Comparison of ENCODE assay signal across 12 cellular contexts in the genomic region with DNA sequence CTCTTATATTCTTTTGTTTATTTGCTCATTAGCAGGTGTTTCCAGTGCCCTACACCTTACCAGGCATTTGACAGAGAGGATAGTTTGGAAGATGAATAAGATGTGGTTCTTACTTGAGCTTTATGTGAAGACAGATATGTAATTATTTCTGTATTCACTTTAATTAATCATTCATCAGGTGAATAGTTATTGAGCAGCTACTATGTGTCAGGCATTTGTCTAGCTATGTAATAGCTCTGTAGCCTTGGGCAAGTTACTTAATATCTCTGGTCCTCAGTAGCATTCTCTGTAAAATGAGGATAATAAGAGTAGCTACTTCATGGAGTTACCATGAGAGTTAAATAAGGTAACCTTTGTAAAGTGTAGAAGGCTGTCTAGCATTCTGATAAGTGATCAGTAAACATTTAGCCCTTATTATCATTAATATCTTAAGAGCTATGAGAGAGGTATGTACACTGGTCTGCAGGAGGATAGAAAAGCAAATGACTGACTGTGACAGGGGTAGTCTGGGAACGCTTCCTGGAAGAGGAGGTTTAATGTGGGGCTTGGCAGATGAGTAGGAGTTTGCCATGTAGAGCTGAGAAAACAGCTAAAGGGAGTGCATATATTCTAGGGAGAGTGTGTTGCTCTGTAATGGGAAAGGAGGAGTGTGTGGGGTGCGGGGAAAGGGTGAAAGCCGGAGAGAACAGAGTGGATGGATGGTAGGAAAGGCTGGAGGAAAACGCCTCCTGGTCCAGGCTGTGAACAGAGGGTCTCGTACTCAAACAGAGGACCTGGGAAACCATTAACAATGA. TPM values are rescaled to one million over a fixed set of nuclear protein-coding genes. Genes with fewer than 3 reads are reported as not detected.
DNase-seq lines count a peak whose midpoint lies in the region; ATAC-seq, FAIRE-seq and TF ChIP-seq lines count a peak whose summit lies in the region.
"Had no signal": no experiment of that assay in that cellular context is flagged by ENCODE, and none has a peak within 500 bp of the region (broad histone marks: within the 10 kb centered on the region; RNA-seq: fewer than 3 reads in every experiment).

No MANE protein-coding gene starts in this region.

- H3K79me2 ChIP-seq in PC-3 (ENCODE audit: low read length): peaks cover 66% of the 10 kb centered on the region
- peaks cover 36% of the 10 kb centered on the region for H3K79me2 ChIP-seq in endothelial cell of umbilical vein (ENCODE audit: control insufficient read depth, insufficient read depth, low read length)

- H3K36me3 Mint-ChIP-seq in CD8-positive, alpha-beta memory T cell: peaks cover 2 to 11% (median 5%) of the 10 kb centered on the region in 3 donors

- intact Hi-C loops in PC-3 (cut with micrococcal nuclease): no loop called here
- intact Hi-C loops in endothelial cell of umbilical vein (cut with micrococcal nuclease): loop anchor here (1.0 to 2.0 kb wide), 5 partner anchors 16 to 118 kb away; no protein-coding TSS in a partner anchor
- intact Hi-C loops in thyroid gland (cut with DNase I): no loop called here
- intact Hi-C loops in sciatic nerve (cut with DNase I): no loop called here

- peak overlapping the region in 5 of 8 donors; percentile 3 to 57 (median 48) for H3K27ac Mint-ChIP-seq in CD8-positive, alpha-beta memory T cell

- H3K9me3 ChIP-seq in CD8-positive, alpha-beta memory T cell (ENCODE audit: low read length): no peaks in the 10 kb centered on the region
- no peaks in the 10 kb centered on the region for H3K9me3 ChIP-seq in PC-3 (ENCODE audit: low read length)
- H3K9me3 ChIP-seq in endothelial cell of umbilical vein (replicated peaks; ENCODE audit: control insufficient read depth, insufficient read depth, low read length): no peaks in the 10 kb centered on the region
- H3K9me3 ChIP-seq in thyroid gland: no peaks in the 10 kb centered on the region
- H3K9me3 ChIP-seq: MG63, ovary, vagina had no signal

- TF ChIP-seq POLR2A in endothelial cell of umbilical vein (IDR thresholded peaks at IDR 0.05; ENCODE audit: low read depth, low read length): no peak
- no peak for TF ChIP-seq POLR2A in thyroid gland (IDR thresholded peaks at IDR 0.05)

- H3K4me3 Mint-ChIP-seq in CD8-positive, alpha-beta memory T cell: no peak overlapping the region

- no peak for FAIRE-seq in endothelial cell of umbilical vein (lab: Jason Lieb, UNC)

- no peaks in the 10 kb centered on the region for H3K4me1 ChIP-seq in CD8-positive, alpha-beta memory T cell (ENCODE audit: insufficient read depth, low read length)
- H3K4me1 ChIP-seq in PC-3 (ENCODE audit: insufficient read depth, low read length) (peaks cover 62% of the 10 kb centered on the region), endothelial cell of umbilical vein (ENCODE audit: control insufficient read depth, extremely low read depth, insufficient read depth, low read length) (peaks cover 63% of the 10 kb centered on the region), rectal smooth muscle tissue (ENCODE audit: control insufficient read depth, insufficient read depth, low read length) (peaks cover 49% of the 10 kb centered on the region), thyroid gland (peaks cover 23 to 33% of the 10 kb centered on the region in 2 donors)

- peaks cover 0 to 14% (median 0%) of the 10 kb centered on the region in 3 donors for H3K4me1 Mint-ChIP-seq in CD8-positive, alpha-beta memory T cell

- H3K36me3 ChIP-seq in CD8-positive, alpha-beta memory T cell (ENCODE audit: insufficient read depth, low read length): peaks cover 8% of the 10 kb centered on the region
- H3K36me3 ChIP-seq in PC-3 (ENCODE audit: low read depth, low read length): peaks cover 26% of the 10 kb centered on the region
- peaks cover 7 to 13% of the 10 kb centered on the region in 2 experiments for H3K36me3 ChIP-seq in endothelial cell of umbilical vein (ENCODE audit: control insufficient read depth in 2 of 2, extremely low read depth in 1 of 2, insufficient read depth in 2 of 2, low read length in 2 of 2)
- no peaks in the 10 kb centered on the region for H3K36me3 ChIP-seq in rectal smooth muscle tissue (ENCODE audit: control insufficient read depth, insufficient read depth, low read length)
- H3K36me3 ChIP-seq in thyroid gland: peaks cover 0 to 3% of the 10 kb centered on the region in 2 donors
- H3K36me3 ChIP-seq: ovary, vagina had no signal

- H3K9me2 ChIP-seq in PC-3 (replicated peaks; ENCODE audit: low read length): no peaks in the 10 kb centered on the region

- CTCF ChIA-PET in CD8-positive, alpha-beta memory T cell (lab: Charles Lee): interaction anchor here (1.5 kb wide), 1 partner anchor 70 kb away, joined by 4 read pairs; no protein-coding TSS in a partner anchor
- CTCF ChIA-PET in PC-3 (lab: Charles Lee) (no interaction called here), endothelial cell of umbilical vein (lab: Charles Lee) (interaction anchor here (0.8 to 1.8 kb wide), 6 partner anchors 10 to 122 kb away, joined by 3 to 6 read pairs (median 3); no protein-coding TSS in a partner anchor)

- H3K9ac ChIP-seq in PC-3 (ENCODE audit: low read length) (peak overlapping the region; percentile 86), endothelial cell of umbilical vein (replicated peaks; ENCODE audit: extremely low read depth, insufficient read depth, low read length) (peak overlapping the region; percentile 77), rectal smooth muscle tissue (ENCODE audit: low read length) (no peak overlapping the region)

- no peak for DNase-seq in CD8-positive, alpha-beta memory T cell
- DNase-seq in PC-3 (no peak), endothelial cell of umbilical vein (ENCODE audit: low read depth, low spot score) (no peak), GM13976 (ENCODE audit: low spot score) (no peak), thyroid gland (no peak), sciatic nerve (ENCODE audit: low spot score) (no peak)
- DNase-seq: NCI-H446 treated with DMSO at 0.1 percent for 48 hours had no signal

- no peak overlapping the region for H3K27ac ChIP-seq in CD8-positive, alpha-beta memory T cell (ENCODE audit: low read depth, low read length)
- H3K27ac ChIP-seq in PC-3 (ENCODE audit: low read length): peak overlapping the region; percentile 99
- peak overlapping the region; percentile 95 for H3K27ac ChIP-seq in endothelial cell of umbilical vein (ENCODE audit: insufficient read depth, low read depth, low read length)
- H3K27ac ChIP-seq in rectal smooth muscle tissue (ENCODE audit: low read depth, low read length): peak overlapping the region; percentile 64
- peak overlapping the region in 1 of 3 donors; percentile 43 for H3K27ac ChIP-seq in thyroid gland
- H3K27ac ChIP-seq: ovary, vagina had no signal

- H3F3A ChIP-seq in PC-3 (ENCODE audit: low read length, unreplicated experiment): peaks cover 8% of the 10 kb centered on the region

- no peaks in the 10 kb centered on the region for H3K9me1 ChIP-seq in endothelial cell of umbilical vein (replicated peaks; ENCODE audit: control insufficient read depth, extremely low read depth, insufficient read depth, low read length)

- POLR2A ChIA-PET in CD8-positive, alpha-beta memory T cell (lab: Charles Lee): no interaction called here
- POLR2A ChIA-PET in PC-3 (lab: Charles Lee; ENCODE audit: unreplicated experiment): interaction anchor here (0.5 kb wide), 1 partner anchor 40 kb away, joined by 5 read pairs; no protein-coding TSS in a partner anchor
- POLR2A ChIA-PET in endothelial cell of umbilical vein (lab: Charles Lee): no interaction called here

- dilution Hi-C loops in endothelial cell of umbilical vein (cut with MboI; ENCODE audit: extremely low pct_ligation_motif_present, low sequenced_read_pairs): no loop called here

- BruUV-seq in PC-3 (replicated peaks; lab: Mats Ljungman, UMichigan): TSS peak; percentile 96
- BruUV-seq in endothelial cell of umbilical vein (replicated peaks; lab: Mats Ljungman, UMichigan): TSS peak; percentile 96

- TF ChIP-seq CTCF in PC-3 (conservative IDR thresholded peaks at IDR 0.05; ENCODE audit: low read depth, low read length) (no peak), endothelial cell of umbilical vein (IDR thresholded peaks at IDR 0.05; ENCODE audit: extremely low read depth in 1 of 2, insufficient read depth in 1 of 2, low read depth in 1 of 2, low read length in 2 of 2) (no peak), GM13976 (IDR thresholded peaks at IDR 0.05; ENCODE audit: borderline replicate concordance, control extremely low read depth, extremely low read depth, insufficient read depth, missing control alignments) (no peak), thyroid gland (IDR thresholded peaks at IDR 0.05) (no peak)

- H2AFZ ChIP-seq in PC-3 (ENCODE audit: low read length) (no peak overlapping the region), endothelial cell of umbilical vein (ENCODE audit: low read depth, low read length) (no peak overlapping the region)

- no peaks in the 10 kb centered on the region for H4K20me1 ChIP-seq in PC-3 (ENCODE audit: low read length)
- no peaks in the 10 kb centered on the region for H4K20me1 ChIP-seq in endothelial cell of umbilical vein (replicated peaks; ENCODE audit: control insufficient read depth, extremely low read depth, insufficient read depth, low read length)

- ATAC-seq in PC-3 (peak; percentile 14), HG03571 (IDR thresholded peaks at IDR 0.05; ENCODE audit: unreplicated experiment) (no peak), sciatic nerve (no peak)

- WGBS in thyroid gland, 2 donors: 93% methylated on average over 5 of the region's 5 CpGs

- H3K4me3 ChIP-seq in CD8-positive, alpha-beta memory T cell (ENCODE audit: low read length): no peak overlapping the region
- H3K4me3 ChIP-seq in PC-3 (ENCODE audit: low read length) (0 out of 2 replicates have a peak overlapping the region, but pooled peaks have one; percentile 5), endothelial cell of umbilical vein (replicated peaks in 1 of 3; ENCODE audit: insufficient read depth in 1 of 3, low read depth in 1 of 3, low read length in 3 of 3) (no peak overlapping the region), rectal smooth muscle tissue (ENCODE audit: low read length) (no peak overlapping the region), thyroid gland (replicated peaks in 1 of 3) (no peak overlapping the region)
- H3K4me3 ChIP-seq: MG63, ovary, vagina had no signal

- in situ Hi-C loops in GM13976 (cut with MboI; ENCODE audit: low sequenced_read_pairs, unreplicated experiment): no loop called here

- no peaks in the 10 kb centered on the region for H3K9me3 Mint-ChIP-seq in CD8-positive, alpha-beta memory T cell

- H3K4me2 ChIP-seq in PC-3 (ENCODE audit: low read length): peak overlapping the region; percentile 67
- H3K4me2 ChIP-seq in endothelial cell of umbilical vein (ENCODE audit: insufficient read depth, low read length): peak overlapping the region; percentile 53

- no peaks in the 10 kb centered on the region for H3K27me3 ChIP-seq in CD8-positive, alpha-beta memory T cell (ENCODE audit: insufficient read depth, low read length, poor library complexity, severe bottlenecking)
- H3K27me3 ChIP-seq in PC-3 (ENCODE audit: low read length) (no peaks in the 10 kb centered on the region), endothelial cell of umbilical vein (ENCODE audit: control insufficient read depth in 2 of 2, insufficient read depth in 2 of 2, low read length in 2 of 2) (no peaks in the 10 kb centered on the region), rectal smooth muscle tissue (ENCODE audit: control insufficient read depth, insufficient read depth, low read length) (no peaks in the 10 kb centered on the region), thyroid gland (no peaks in the 10 kb centered on the region)
- H3K27me3 ChIP-seq: MG63, ovary, vagina had no signal

- H3K27me3 Mint-ChIP-seq in CD8-positive, alpha-beta memory T cell: no peaks in the 10 kb centered on the region

RNA-seq across cellular contexts. Expression of gene MICAL2, which starts 56.1 kb away (rescaled TPM):
- total RNA-seq in CD8-positive, alpha-beta memory T cell: 100 to 1,000 TPM; 146 to 147 TPM
- polyA plus RNA-seq in CD8-positive, alpha-beta memory T cell: 32.4 TPM
- total RNA-seq in PC-3 (2014; rRNA removed) (50.1 and 62.9 TPM in 2 replicates), endothelial cell of umbilical vein (200 and 222 TPM in 2 replicates), thyroid gland (10 to 100 TPM; 27.4 to 63.6 (median 51.9) TPM), sciatic nerve (92.4 TPM)
- 64.7 and 67.6 TPM in 2 replicates for polyA plus RNA-seq in endothelial cell of umbilical vein
- polyA plus RNA-seq in endothelial cell of umbilical vein (2011; cell fraction: cytosol; rRNA removed): 74.6 and 84.6 TPM in 2 replicates
- polyA plus RNA-seq in endothelial cell of umbilical vein (2011; cell fraction: nucleus; rRNA removed): 108 and 127 TPM in 2 replicates
- polyA plus RNA-seq in endothelial cell of umbilical vein (2012): 116 and 178 TPM in 2 replicates
- polyA minus RNA-seq in endothelial cell of umbilical vein: 248 and 293 TPM in 2 replicates
- 2.5 TPM for polyA minus RNA-seq in endothelial cell of umbilical vein (2011; cell fraction: cytosol; rRNA and poly(A)+ RNA removed)
- 222 and 257 TPM in 2 replicates for polyA minus RNA-seq in endothelial cell of umbilical vein (2011; cell fraction: nucleus; rRNA and poly(A)+ RNA removed)
